ENCODE assay signal across 8 cellular contexts in the genomic region with DNA sequence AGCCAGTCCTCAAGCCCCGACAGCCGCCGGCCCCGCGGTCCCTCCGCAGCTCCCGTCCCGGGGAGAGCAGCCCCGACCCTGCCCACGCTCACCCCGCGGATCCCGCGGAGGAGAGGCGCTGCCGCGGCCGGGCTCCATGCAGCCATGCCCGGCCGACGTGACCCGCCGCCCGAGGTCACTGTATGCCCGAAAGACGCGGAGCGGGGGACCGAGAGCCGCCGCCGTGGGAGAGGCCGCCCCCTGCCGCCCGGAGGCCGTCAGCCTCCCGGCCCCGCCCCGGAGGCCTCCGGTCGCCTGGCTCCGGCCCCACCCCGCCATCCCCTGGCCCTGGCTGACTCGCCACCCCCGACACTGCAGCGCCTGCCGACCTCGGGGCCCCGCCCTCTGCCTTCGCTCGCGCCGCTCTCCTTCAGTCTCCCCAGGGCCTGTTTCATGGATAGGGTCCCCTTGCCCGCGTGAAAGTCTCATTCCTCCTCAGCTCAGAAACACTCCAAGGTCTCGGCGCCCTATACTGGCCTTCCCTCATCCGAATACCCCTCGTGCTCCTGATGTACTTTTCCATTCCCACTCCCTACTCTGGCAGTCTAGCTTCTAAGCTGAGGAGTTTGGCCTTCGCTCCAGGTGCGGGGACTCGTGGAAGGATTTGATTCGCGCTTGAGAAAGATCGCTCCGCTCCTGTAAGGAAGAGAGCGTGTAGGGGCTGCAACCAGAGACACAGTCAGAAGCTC. TPM values are rescaled to one million over a fixed set of nuclear protein-coding genes. Genes with fewer than 3 reads are reported as not detected.
A peak's percentile ranks its signal among the peaks of the same experiment; 100 is the strongest.
DNase-seq lines count a peak whose midpoint lies in the region; ATAC-seq and TF ChIP-seq lines count a peak whose summit lies in the region.

TSS of gene BOLA3 (minus strand) at position 184 of the 728 bp plus-strand sequence. CDS start at position 146, 38 bp downstream.

- H3K36me3 ChIP-seq in right atrium auricular region: peaks cover 6% of the 10 kb centered on the region
- H3K36me3 ChIP-seq in rectal smooth muscle tissue (ENCODE audit: control insufficient read depth, insufficient read depth, low read length): peaks cover 2% of the 10 kb centered on the region
- peaks cover 0 to 2% of the 10 kb centered on the region in 2 donors for H3K36me3 ChIP-seq in aorta (ENCODE audit: control insufficient read depth in 1 of 2, insufficient read depth in 2 of 2, low read length in 1 of 2)

- no peaks in the 10 kb centered on the region for H3K27me3 Mint-ChIP-seq in T-cell

- DNase-seq in NCI-H1092 treated with DMSO at 0.1 percent for 48 hours (lab: John Stamatoyannopoulos, UW) (peak; percentile 73), T-cell (peak; percentile 38 to 83 (median 63)), amniotic stem cell (lab: John Stamatoyannopoulos, UW) (peak; percentile 62), right atrium auricular region (ENCODE audit: low spot score) (peak; percentile 80), aorta (peak; percentile 91 to 96)

- H3K9me3 Mint-ChIP-seq in T-cell: no peaks in the 10 kb centered on the region

- peaks cover 2% of the 10 kb centered on the region for H3K36me3 Mint-ChIP-seq in T-cell

- peaks cover 0 to 5% (median 0%) of the 10 kb centered on the region in 3 donors for H3K4me1 Mint-ChIP-seq in T-cell

- H3K4me1 ChIP-seq in right atrium auricular region: peaks cover 0 to 19% of the 10 kb centered on the region in 2 donors
- H3K4me1 ChIP-seq in rectal smooth muscle tissue (ENCODE audit: control insufficient read depth, insufficient read depth, low read length): peaks cover 15% of the 10 kb centered on the region
- H3K4me1 ChIP-seq in aorta (ENCODE audit: control insufficient read depth in 1 of 2, insufficient read depth in 2 of 2, low read length in 2 of 2): no peaks in the 10 kb centered on the region

- H3K9ac ChIP-seq in rectal smooth muscle tissue (ENCODE audit: low read length): peak within 1 kb of the TSS; percentile 84

- H3K27me3 ChIP-seq in right atrium auricular region (no peaks in the 10 kb centered on the region), rectal smooth muscle tissue (ENCODE audit: control insufficient read depth, insufficient read depth, low read length) (no peaks in the 10 kb centered on the region), aorta (ENCODE audit: control insufficient read depth in 1 of 2, insufficient read depth in 2 of 2, low read length in 1 of 2) (no peaks in the 10 kb centered on the region)

- TF ChIP-seq CTCF in GM12875 (IDR thresholded peaks at IDR 0.05; ENCODE audit: borderline replicate concordance, insufficient read depth, low read depth, low read length) (peak; percentile 85), right atrium auricular region (IDR thresholded peaks at IDR 0.05) (peak; percentile 61 to 96)

- POLR2A ChIA-PET in T-cell (lab: Charles Lee): no interaction called here

- H3K27ac ChIP-seq in right atrium auricular region (peak within 1 kb of the TSS; percentile 72 to 75), rectal smooth muscle tissue (ENCODE audit: low read depth, low read length) (peak within 1 kb of the TSS; percentile 73), aorta (ENCODE audit: low read depth in 1 of 2, low read length in 2 of 2) (peak within 1 kb of the TSS in 1 of 2 donors; percentile 48)

- H3K9me3 ChIP-seq in right atrium auricular region: no peaks in the 10 kb centered on the region
- no peaks in the 10 kb centered on the region for H3K9me3 ChIP-seq in aorta (ENCODE audit: control insufficient read depth, low read length)

- no peak within 1 kb of the TSS for H3K4me3 Mint-ChIP-seq in T-cell

- intact Hi-C loops in aorta (cut with DNase I): loop anchor here (5.0 to 10.0 kb wide), 4 partner anchors 49 to 323 kb away; partner anchors contain the start of genes MTHFD2 (in 1 of the 2) and STAMBP (in 1 of the 2)

- WGBS in aorta, 2 donors: 1% methylated on average over 44 to 67 of the region's 67 CpGs

- CTCF ChIA-PET in T-cell (lab: Charles Lee): interaction anchor here (0.5 to 2.1 kb wide), 17 partner anchors 11 to 324 kb away, joined by 3 to 17 read pairs (median 4); partner anchors contain the start of genes STAMBP (in 2 of the 2) and MOB1A (in 1 of the 2)

- peak; percentile 91 for ATAC-seq in HG02623 (IDR thresholded peaks at IDR 0.05; ENCODE audit: unreplicated experiment)
- peak; percentile 90 to 98 (median 97) for ATAC-seq in T-cell (replicated peaks in 1 of 4)
- ATAC-seq in aorta (ENCODE audit: low FRiP score): peak; percentile 96

- H3K4me3 ChIP-seq in GM12875 (ENCODE audit: low read depth, low read length) (peak within 1 kb of the TSS; percentile 86), right atrium auricular region (peak within 1 kb of the TSS; percentile 73 to 77), rectal smooth muscle tissue (ENCODE audit: low read length) (peak within 1 kb of the TSS; percentile 96), aorta (ENCODE audit: low read length in 2 of 2) (peak within 1 kb of the TSS; percentile 51 to 64)

- no peak within 1 kb of the TSS for H3K27ac Mint-ChIP-seq in T-cell

RNA-seq across cellular contexts. Expression of gene BOLA3, which starts in this region (rescaled TPM):
- total RNA-seq in T-cell (10 to 100 TPM; 13.7 to 16.0 (median 15.5) TPM), right atrium auricular region (100 to 1,000 TPM in 1 of 2 donors, 10 to 100 TPM in 1; 60.4 to 174 TPM), aorta (10 to 100 TPM; 13.6 to 15.3 TPM)
- 10 to 100 TPM; 44.7 to 85.1 TPM for polyA plus RNA-seq in aorta
